Comparison of ENCODE assay signal across 8 cellular contexts in the genomic region with DNA sequence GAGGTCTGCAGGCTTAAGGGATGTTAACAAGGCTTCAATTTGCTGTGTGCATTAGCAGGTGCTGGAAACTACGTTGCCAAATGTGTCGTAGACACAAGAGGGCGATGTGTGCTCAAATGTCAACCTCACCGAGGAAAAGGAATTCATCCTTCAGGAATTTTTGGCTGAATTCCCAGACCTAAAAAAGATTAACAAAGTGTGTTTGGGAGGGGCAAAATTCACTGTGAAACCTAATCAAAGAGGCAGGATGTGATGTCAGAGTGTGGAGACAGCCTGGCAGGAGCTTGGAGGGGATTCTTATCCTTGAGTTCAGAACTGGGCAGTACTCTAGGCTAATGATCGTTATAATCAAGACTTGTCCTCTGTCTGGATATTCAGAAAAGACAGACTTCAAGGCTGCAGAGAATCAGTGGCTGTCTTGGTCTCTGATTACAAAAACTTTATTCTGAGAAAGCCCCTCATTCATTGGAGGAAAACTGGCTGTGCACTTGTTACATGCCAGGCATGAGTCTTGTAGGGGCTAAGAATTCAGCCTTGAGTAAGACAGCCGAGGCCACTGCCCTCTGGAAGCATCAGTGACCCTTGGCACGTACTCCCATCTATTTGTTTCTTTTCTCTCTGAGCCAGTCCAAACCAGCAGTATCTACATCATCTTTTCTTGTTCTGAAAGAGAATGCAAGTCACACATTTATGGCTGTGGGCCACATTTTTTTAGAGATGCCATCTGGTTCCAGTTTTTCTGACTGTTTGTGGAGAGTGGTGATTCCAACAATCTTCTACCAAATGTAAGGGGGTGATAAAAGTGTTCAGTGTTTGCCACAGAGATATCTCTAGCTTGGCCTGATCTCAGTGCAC. TPM values are rescaled to one million over a fixed set of nuclear protein-coding genes. Genes with fewer than 3 reads are reported as not detected.
DNase-seq lines count a peak whose midpoint lies in the region; ATAC-seq, FAIRE-seq and TF ChIP-seq lines count a peak whose summit lies in the region.

No MANE protein-coding gene starts in this region.

- H3K36me3 ChIP-seq in SU-DHL-6 (ENCODE audit: low read length) = no peaks in the 10 kb centered on the region
- H3K36me3 ChIP-seq in esophagus muscularis mucosa = no peaks in the 10 kb centered on the region
- no peaks in the 10 kb centered on the region for H3K36me3 ChIP-seq in mucosa of rectum (ENCODE audit: control insufficient read depth in 2 of 2, insufficient read depth in 2 of 2, low read length in 2 of 2)

- H2AFZ ChIP-seq in SU-DHL-6 (ENCODE audit: low read depth, low read length, severe bottlenecking) = no peak overlapping the region

- no peaks in the 10 kb centered on the region for H3K27me3 ChIP-seq in SU-DHL-6 (ENCODE audit: low read length)
- peaks cover 0 to 4% (median 0%) of the 10 kb centered on the region in 4 donors for H3K27me3 ChIP-seq in esophagus muscularis mucosa
- H3K27me3 ChIP-seq in mucosa of rectum (ENCODE audit: control insufficient read depth in 2 of 2, insufficient read depth in 2 of 2, low read length in 2 of 2) = no peaks in the 10 kb centered on the region

- no peak for FAIRE-seq in D721Med (lab: Jason Lieb, UNC)

- TF ChIP-seq CTCF in D721Med (IDR thresholded peaks at IDR 0.05; ENCODE audit: insufficient read depth, missing control alignments) = peak; percentile 83
- peak; percentile 27 for TF ChIP-seq CTCF in SU-DHL-6 (IDR thresholded peaks at IDR 0.05; ENCODE audit: insufficient read depth, low read length, poor library complexity, severe bottlenecking)
- peak; percentile 62 to 65 (median 62) for TF ChIP-seq CTCF in esophagus muscularis mucosa (IDR thresholded peaks at IDR 0.05)

- H3K9me2 ChIP-seq in SU-DHL-6 (replicated peaks; ENCODE audit: insufficient read depth, low read length) = no peaks in the 10 kb centered on the region

- peak; percentile 50 for ATAC-seq in GM21717 (IDR thresholded peaks at IDR 0.05; ENCODE audit: unreplicated experiment)
- ATAC-seq in HG02840 (IDR thresholded peaks at IDR 0.05; ENCODE audit: low FRiP score, unreplicated experiment) = no peak

- TF ChIP-seq EP300 in esophagus muscularis mucosa (IDR thresholded peaks at IDR 0.05) = no peak

- WGBS in esophagus muscularis mucosa = 0% methylated on average over 7 of the region's 7 CpGs

- DNase-seq in D721Med (ENCODE audit: insufficient read length, low spot score) (peak; percentile 46), NCI-H1048 (lab: John Stamatoyannopoulos, UW) (peak; percentile 91), esophagus muscularis mucosa (ENCODE audit: extremely low spot score) (no peak)
- DNase-seq in activated CD4-positive, alpha-beta T cell treated with anti-CD3 and anti-CD28 coated beads, Interleukin-2, amount 50 U/mL, for 4 hours = no peak

- H3K4me3 ChIP-seq in SU-DHL-6 (ENCODE audit: insufficient read depth, low read length, poor library complexity, severe bottlenecking) (no peak overlapping the region), esophagus muscularis mucosa (peak overlapping the region in 1 of 4 donors; percentile 6), mucosa of rectum (ENCODE audit: low read length in 2 of 2) (peak overlapping the region; percentile 14 to 17)

- no peaks in the 10 kb centered on the region for H3K79me2 ChIP-seq in SU-DHL-6 (ENCODE audit: insufficient read depth, low read length)

- H4K20me1 ChIP-seq in SU-DHL-6 (ENCODE audit: low read depth, low read length) = no peaks in the 10 kb centered on the region

- no peak for TF ChIP-seq POLR2A in esophagus muscularis mucosa (IDR thresholded peaks at IDR 0.05; ENCODE audit: low read depth)

- no peak overlapping the region for H3K27ac ChIP-seq in SU-DHL-6 (ENCODE audit: low read depth, low read length)
- H3K27ac ChIP-seq in esophagus muscularis mucosa (replicated peaks in 1 of 4) = peak overlapping the region; percentile 58 to 72 (median 70)
- peak overlapping the region; percentile 22 to 39 for H3K27ac ChIP-seq in mucosa of rectum (ENCODE audit: low read depth in 2 of 2, low read length in 2 of 2)

- H3K4me1 ChIP-seq in esophagus muscularis mucosa (peaks cover 15 to 17% (median 16%) of the 10 kb centered on the region in 4 donors), mucosa of rectum (ENCODE audit: control insufficient read depth in 2 of 2, insufficient read depth in 2 of 2, low read length in 2 of 2) (peaks cover 4 to 18% of the 10 kb centered on the region in 2 donors)

- no peak overlapping the region for H3K9ac ChIP-seq in SU-DHL-6 (ENCODE audit: low read length)
- H3K9ac ChIP-seq in mucosa of rectum (ENCODE audit: low read depth in 1 of 2, low read length in 2 of 2) = no peak overlapping the region

- no peaks in the 10 kb centered on the region for H3F3A ChIP-seq in SU-DHL-6 (ENCODE audit: insufficient read depth)

- no peaks in the 10 kb centered on the region for H3K9me3 ChIP-seq in SU-DHL-6 (ENCODE audit: insufficient read depth, low read length)
- H3K9me3 ChIP-seq in esophagus muscularis mucosa = no peaks in the 10 kb centered on the region
- no peaks in the 10 kb centered on the region for H3K9me3 ChIP-seq in mucosa of rectum (ENCODE audit: control insufficient read depth in 2 of 2, low read length in 2 of 2)

- no peak overlapping the region for H3K4me2 ChIP-seq in SU-DHL-6 (ENCODE audit: low read depth, low read length, poor library complexity, severe bottlenecking)

- intact Hi-C loops in esophagus muscularis mucosa (cut with DNase I) = loop anchor here (5.0 kb wide), 2 partner anchors 66 to 361 kb away; partner anchors contain the start of gene AGFG1

RNA-seq across cellular contexts. Expression of gene SCYGR1, which starts 18.7 kb away (rescaled TPM):
- not detected for total RNA-seq in esophagus muscularis mucosa

RNA-seq across cellular contexts. Expression of gene TM4SF20, which starts 27.3 kb away (rescaled TPM):
- total RNA-seq in esophagus muscularis mucosa = not detected

Comparison
In these comparisons a context has a peak if more than half of its experiments do, and no peak if none do; other contexts are left out.
1. DNase-seq: peak in D721Med (single experiment) and NCI-H1048 (single experiment); none in esophagus muscularis mucosa (single experiment) and activated CD4-positive, alpha-beta T cell treated with anti-CD3 and anti-CD28 coated beads, Interleukin-2, amount 50 U/mL, for 4 hours (0 of 2).
2. CTCF ChIP-seq: peak in every context shown above with its lines; median percentile 83 in D721Med; 62 in esophagus muscularis mucosa; 27 in SU-DHL-6.